ENCODE assay signal across 1 cellular context in the genomic region with DNA sequence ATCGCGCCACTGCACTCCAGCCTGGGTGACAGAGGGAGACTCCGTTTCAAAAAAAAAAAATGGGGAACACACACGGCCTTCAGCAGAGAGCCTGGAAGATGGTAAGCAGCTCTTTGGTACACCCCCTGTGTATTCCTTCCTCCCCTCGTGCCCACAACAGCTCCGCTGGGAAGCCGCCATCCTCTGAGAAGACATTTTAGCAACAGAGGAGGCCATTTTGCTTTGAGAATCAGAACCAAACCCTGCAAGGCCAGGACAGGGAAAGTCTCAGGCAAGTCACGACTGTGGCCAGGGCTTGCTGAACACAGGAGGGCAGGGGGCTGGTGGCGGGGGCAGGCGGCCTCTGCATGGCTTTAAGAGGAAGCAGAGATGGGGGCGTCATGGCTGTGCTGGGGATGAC.
TF ChIP-seq lines count a peak whose summit lies in the region.

No MANE protein-coding gene starts in this region.

TF ChIP-seq in K562, 482 proteins besides CTCF, POLR2A, EP300 and RAD21:
- TF ChIP-seq YY1 (IDR thresholded peaks at IDR 0.05; ENCODE audit: borderline replicate concordance in 1 of 3, control insufficient read depth in 1 of 3, extremely low read depth in 1 of 3, insufficient read depth in 3 of 3, insufficient read length in 1 of 3, insufficient replicate concordance in 2 of 3, low read depth in 1 of 3, low read length in 2 of 3), result peak in 1 of 3 experiments; percentile 76
- TF ChIP-seq, protein P1, sequence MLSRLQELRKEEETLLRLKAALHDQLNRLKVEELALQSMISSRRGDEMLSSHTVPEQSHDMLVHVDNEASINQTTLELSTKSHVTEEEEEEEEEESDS (CRISPR knock-in tag; IDR thresholded peaks at IDR 0.05), result no peak
- TF ChIP-seq, protein P2, sequence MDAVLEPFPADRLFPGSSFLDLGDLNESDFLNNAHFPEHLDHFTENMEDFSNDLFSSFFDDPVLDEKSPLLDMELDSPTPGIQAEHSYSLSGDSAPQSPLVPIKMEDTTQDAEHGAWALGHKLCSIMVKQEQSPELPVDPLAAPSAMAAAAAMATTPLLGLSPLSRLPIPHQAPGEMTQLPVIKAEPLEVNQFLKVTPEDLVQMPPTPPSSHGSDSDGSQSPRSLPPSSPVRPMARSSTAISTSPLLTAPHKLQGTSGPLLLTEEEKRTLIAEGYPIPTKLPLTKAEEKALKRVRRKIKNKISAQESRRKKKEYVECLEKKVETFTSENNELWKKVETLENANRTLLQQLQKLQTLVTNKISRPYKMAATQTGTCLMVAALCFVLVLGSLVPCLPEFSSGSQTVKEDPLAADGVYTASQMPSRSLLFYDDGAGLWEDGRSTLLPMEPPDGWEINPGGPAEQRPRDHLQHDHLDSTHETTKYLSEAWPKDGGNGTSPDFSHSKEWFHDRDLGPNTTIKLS (IDR thresholded peaks at IDR 0.05; ENCODE audit: borderline replicate concordance, low read depth), result no peak
- no peak for TF ChIP-seq POLR3A (IDR thresholded peaks at IDR 0.05; ENCODE audit: borderline replicate concordance, extremely low read depth, insufficient read depth, insufficient read length)
- TF ChIP-seq, protein P3, sequence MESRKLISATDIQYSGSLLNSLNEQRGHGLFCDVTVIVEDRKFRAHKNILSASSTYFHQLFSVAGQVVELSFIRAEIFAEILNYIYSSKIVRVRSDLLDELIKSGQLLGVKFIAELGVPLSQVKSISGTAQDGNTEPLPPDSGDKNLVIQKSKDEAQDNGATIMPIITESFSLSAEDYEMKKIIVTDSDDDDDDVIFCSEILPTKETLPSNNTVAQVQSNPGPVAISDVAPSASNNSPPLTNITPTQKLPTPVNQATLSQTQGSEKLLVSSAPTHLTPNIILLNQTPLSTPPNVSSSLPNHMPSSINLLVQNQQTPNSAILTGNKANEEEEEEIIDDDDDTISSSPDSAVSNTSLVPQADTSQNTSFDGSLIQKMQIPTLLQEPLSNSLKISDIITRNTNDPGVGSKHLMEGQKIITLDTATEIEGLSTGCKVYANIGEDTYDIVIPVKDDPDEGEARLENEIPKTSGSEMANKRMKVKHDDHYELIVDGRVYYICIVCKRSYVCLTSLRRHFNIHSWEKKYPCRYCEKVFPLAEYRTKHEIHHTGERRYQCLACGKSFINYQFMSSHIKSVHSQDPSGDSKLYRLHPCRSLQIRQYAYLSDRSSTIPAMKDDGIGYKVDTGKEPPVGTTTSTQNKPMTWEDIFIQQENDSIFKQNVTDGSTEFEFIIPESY (CRISPR knock-in tag; IDR thresholded peaks at IDR 0.05), result peak; percentile 90
- TF ChIP-seq, protein P4, sequence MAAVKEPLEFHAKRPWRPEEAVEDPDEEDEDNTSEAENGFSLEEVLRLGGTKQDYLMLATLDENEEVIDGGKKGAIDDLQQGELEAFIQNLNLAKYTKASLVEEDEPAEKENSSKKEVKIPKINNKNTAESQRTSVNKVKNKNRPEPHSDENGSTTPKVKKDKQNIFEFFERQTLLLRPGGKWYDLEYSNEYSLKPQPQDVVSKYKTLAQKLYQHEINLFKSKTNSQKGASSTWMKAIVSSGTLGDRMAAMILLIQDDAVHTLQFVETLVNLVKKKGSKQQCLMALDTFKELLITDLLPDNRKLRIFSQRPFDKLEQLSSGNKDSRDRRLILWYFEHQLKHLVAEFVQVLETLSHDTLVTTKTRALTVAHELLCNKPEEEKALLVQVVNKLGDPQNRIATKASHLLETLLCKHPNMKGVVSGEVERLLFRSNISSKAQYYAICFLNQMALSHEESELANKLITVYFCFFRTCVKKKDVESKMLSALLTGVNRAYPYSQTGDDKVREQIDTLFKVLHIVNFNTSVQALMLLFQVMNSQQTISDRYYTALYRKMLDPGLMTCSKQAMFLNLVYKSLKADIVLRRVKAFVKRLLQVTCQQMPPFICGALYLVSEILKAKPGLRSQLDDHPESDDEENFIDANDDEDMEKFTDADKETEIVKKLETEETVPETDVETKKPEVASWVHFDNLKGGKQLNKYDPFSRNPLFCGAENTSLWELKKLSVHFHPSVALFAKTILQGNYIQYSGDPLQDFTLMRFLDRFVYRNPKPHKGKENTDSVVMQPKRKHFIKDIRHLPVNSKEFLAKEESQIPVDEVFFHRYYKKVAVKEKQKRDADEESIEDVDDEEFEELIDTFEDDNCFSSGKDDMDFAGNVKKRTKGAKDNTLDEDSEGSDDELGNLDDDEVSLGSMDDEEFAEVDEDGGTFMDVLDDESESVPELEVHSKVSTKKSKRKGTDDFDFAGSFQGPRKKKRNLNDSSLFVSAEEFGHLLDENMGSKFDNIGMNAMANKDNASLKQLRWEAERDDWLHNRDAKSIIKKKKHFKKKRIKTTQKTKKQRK (IDR thresholded peaks at IDR 0.05; ENCODE audit: borderline replicate concordance, low read depth, low read length), result no peak
